In genomic region chr19:57319869-57320179, GRCh38 we compare ENCODE assay signal across 8 cellular contexts. TPM values are rescaled to one million over a fixed set of nuclear protein-coding genes. Genes with fewer than 3 reads are reported as not detected.
DNase-seq lines count a peak whose midpoint lies in the region; ATAC-seq and TF ChIP-seq lines count a peak whose summit lies in the region.

No MANE protein-coding gene starts in this region.

- peak overlapping the region; percentile 95 for H3K27ac Mint-ChIP-seq in dendritic cell treated with granulocyte-macrophage colony-stimulating factor and Interleukin-4, amounts not matched to agents 40 ng/mL and 50 ng/mL, for 4 days
- peak overlapping the region; percentile 82 to 98 (median 96) for H3K27ac Mint-ChIP-seq in naive thymus-derived CD4-positive, alpha-beta T cell

- H3K9ac ChIP-seq in KMS-11: peak overlapping the region; percentile 29; the same call in 1 of the 2 replicates

- peaks cover 15% of the 10 kb centered on the region for H3K9me3 Mint-ChIP-seq in dendritic cell treated with granulocyte-macrophage colony-stimulating factor and Interleukin-4, amounts not matched to agents 40 ng/mL and 50 ng/mL, for 4 days
- H3K9me3 Mint-ChIP-seq in naive thymus-derived CD4-positive, alpha-beta T cell: peaks cover 14 to 91% (median 59%) of the 10 kb centered on the region in 11 donors

- H3K4me3 Mint-ChIP-seq in dendritic cell treated with granulocyte-macrophage colony-stimulating factor and Interleukin-4, amounts not matched to agents 40 ng/mL and 50 ng/mL, for 4 days: peak overlapping the region; percentile 81
- peak overlapping the region; percentile 87 to 98 (median 94) for H3K4me3 Mint-ChIP-seq in naive thymus-derived CD4-positive, alpha-beta T cell

- no peak for TF ChIP-seq CTCF in C4-2B (conservative IDR thresholded peaks at IDR 0.05)
- no peak for TF ChIP-seq CTCF in KMS-11 (conservative IDR thresholded peaks at IDR 0.05; ENCODE audit: low read depth, low read length)

- H3K27me3 ChIP-seq in KMS-11 (ENCODE audit: insufficient read depth, low read depth): no peaks in the 10 kb centered on the region
- H3K27me3 ChIP-seq in naive thymus-derived CD4-positive, alpha-beta T cell (ENCODE audit: control insufficient read depth in 2 of 2, insufficient read depth in 2 of 2, low read length in 2 of 2): peaks cover 0 to 6% of the 10 kb centered on the region in 2 donors

- H3K79me2 ChIP-seq in KMS-11 (ENCODE audit: insufficient read depth, low read depth): no peaks in the 10 kb centered on the region

- peaks cover 39% of the 10 kb centered on the region for H3K27me3 Mint-ChIP-seq in dendritic cell treated with granulocyte-macrophage colony-stimulating factor and Interleukin-4, amounts not matched to agents 40 ng/mL and 50 ng/mL, for 4 days
- peaks cover 23 to 35% (median 30%) of the 10 kb centered on the region in 5 donors for H3K27me3 Mint-ChIP-seq in naive thymus-derived CD4-positive, alpha-beta T cell

- intact Hi-C loops in dendritic cell treated with granulocyte-macrophage colony-stimulating factor and Interleukin-4, amounts not matched to agents 40 ng/mL and 50 ng/mL, for 4 days (cut with micrococcal nuclease): loop anchor here (1.0 to 5.0 kb wide), 3 partner anchors 38 to 69 kb away; partner anchors contain the start of genes TRAPPC2B, ZNF460, ZNF547 and ZNF548
- intact Hi-C loops in naive thymus-derived CD4-positive, alpha-beta T cell (cut with micrococcal nuclease): loop anchor here (1.0 to 2.0 kb wide), 10 partner anchors 31 to 682 kb away; partner anchors contain the start of genes TRAPPC2B (in 2 of the 2), ZNF264 (in 2 of the 2), ZNF304 (in 2 of the 2) and ZNF460 (in 2 of the 2)

- CTCF ChIA-PET in naive thymus-derived CD4-positive, alpha-beta T cell (lab: Charles Lee): no interaction called here

- peaks cover 27% of the 10 kb centered on the region for H3K4me1 Mint-ChIP-seq in dendritic cell treated with granulocyte-macrophage colony-stimulating factor and Interleukin-4, amounts not matched to agents 40 ng/mL and 50 ng/mL, for 4 days (ENCODE audit: low read depth)
- peaks cover 14 to 30% (median 25%) of the 10 kb centered on the region in 7 donors for H3K4me1 Mint-ChIP-seq in naive thymus-derived CD4-positive, alpha-beta T cell

- no peak for DNase-seq in naive thymus-derived CD4-positive, alpha-beta T cell
- DNase-seq in kidney tubule cell (ENCODE audit: low spot score) (no peak), NCI-H1436 treated with DMSO at 0.1 percent for 48 hours (lab: John Stamatoyannopoulos, UW) (no peak), GM03348 (ENCODE audit: low spot score) (no peak)

- no peaks in the 10 kb centered on the region for H3K4me1 ChIP-seq in KMS-11 (ENCODE audit: low read depth, poor library complexity, severe bottlenecking)
- peaks cover 0 to 18% of the 10 kb centered on the region in 2 donors for H3K4me1 ChIP-seq in naive thymus-derived CD4-positive, alpha-beta T cell (ENCODE audit: control insufficient read depth in 2 of 2, insufficient read depth in 2 of 2, low read length in 2 of 2)

- H3K36me3 ChIP-seq in KMS-11 (ENCODE audit: insufficient read depth): no peaks in the 10 kb centered on the region
- H3K36me3 ChIP-seq in naive thymus-derived CD4-positive, alpha-beta T cell (ENCODE audit: control insufficient read depth in 2 of 3, insufficient read depth in 3 of 3, low read length in 3 of 3): peaks cover 2 to 15% (median 15%) of the 10 kb centered on the region in 3 experiments

- peak overlapping the region; percentile 11; the same call in 1 of the 2 replicates for H3K4me2 ChIP-seq in KMS-11

- no peaks in the 10 kb centered on the region for H4K20me1 ChIP-seq in KMS-11 (ENCODE audit: insufficient read depth)

- peaks cover 0 to 45% (median 5%) of the 10 kb centered on the region in 3 experiments for H3K9me3 ChIP-seq in naive thymus-derived CD4-positive, alpha-beta T cell (ENCODE audit: control insufficient read depth in 2 of 3, low read length in 3 of 3)

- peak; percentile 30 for ATAC-seq in naive thymus-derived CD4-positive, alpha-beta T cell
- ATAC-seq in HG03097 (IDR thresholded peaks at IDR 0.05; ENCODE audit: low FRiP score, unreplicated experiment): no peak

- peaks cover 46% of the 10 kb centered on the region for H3K36me3 Mint-ChIP-seq in dendritic cell treated with granulocyte-macrophage colony-stimulating factor and Interleukin-4, amounts not matched to agents 40 ng/mL and 50 ng/mL, for 4 days (ENCODE audit: low read depth)
- H3K36me3 Mint-ChIP-seq in naive thymus-derived CD4-positive, alpha-beta T cell: peaks cover 34 to 61% (median 40%) of the 10 kb centered on the region in 5 donors

- POLR2A ChIA-PET in naive thymus-derived CD4-positive, alpha-beta T cell (lab: Charles Lee): no interaction called here

- peak overlapping the region; percentile 76 for H2AFZ ChIP-seq in KMS-11 (ENCODE audit: low read depth)

- peak overlapping the region; percentile 89 for H3K27ac ChIP-seq in C4-2B
- H3K27ac ChIP-seq in KMS-11: peak overlapping the region; percentile 37; the same call in 1 of the 2 replicates
- H3K27ac ChIP-seq in naive thymus-derived CD4-positive, alpha-beta T cell (ENCODE audit: low read depth, low read length): peak overlapping the region; percentile 83

- no peak overlapping the region for H3K4me3 ChIP-seq in KMS-11 (IDR thresholded peaks at IDR 0.05; ENCODE audit: insufficient read depth, low read depth, low read length)
- peak overlapping the region; percentile 76 for H3K4me3 ChIP-seq in naive thymus-derived CD4-positive, alpha-beta T cell (ENCODE audit: low read length)

RNA-seq across cellular contexts. Expression of gene ZNF543, which starts 0.4 kb away (rescaled TPM):
- 1 to 10 TPM; 3.6 to 9.0 (median 8.0) TPM for total RNA-seq in naive thymus-derived CD4-positive, alpha-beta T cell
- polyA plus RNA-seq in naive thymus-derived CD4-positive, alpha-beta T cell: 1 to 10 TPM; 2.6 to 7.8 TPM

RNA-seq across cellular contexts. Expression of gene ZNF304, which starts 31.2 kb away (rescaled TPM):
- 10 to 100 TPM in 2 of 5 experiments, 1 to 10 TPM in 3; 6.0 to 12.5 (median 9.0) TPM for total RNA-seq in naive thymus-derived CD4-positive, alpha-beta T cell
- 1 to 10 TPM; 3.3 to 4.4 TPM for polyA plus RNA-seq in naive thymus-derived CD4-positive, alpha-beta T cell

RNA-seq across cellular contexts. Expression of gene ZNF460, which starts 39.5 kb away (rescaled TPM):
- total RNA-seq in naive thymus-derived CD4-positive, alpha-beta T cell: 10 to 100 TPM; 44.8 to 82.6 (median 71.1) TPM
- 10 to 100 TPM in 1 of 2 donors, 1 to 10 TPM in 1; 8.1 to 10.2 TPM for polyA plus RNA-seq in naive thymus-derived CD4-positive, alpha-beta T cell

RNA-seq across cellular contexts. Expression of gene TRAPPC2B, which starts 43.5 kb away (rescaled TPM):
- 10 to 100 TPM in 2 of 5 experiments, 1 to 10 TPM in 3; 7.7 to 11.8 (median 9.0) TPM for total RNA-seq in naive thymus-derived CD4-positive, alpha-beta T cell
- 10 to 100 TPM; 17.7 to 18.9 TPM for polyA plus RNA-seq in naive thymus-derived CD4-positive, alpha-beta T cell

RNA-seq across cellular contexts. Expression of gene ZNF547, which starts 43.5 kb away (rescaled TPM):
- total RNA-seq in naive thymus-derived CD4-positive, alpha-beta T cell: 10 to 100 TPM in 1 of 5 experiments, 1 to 10 TPM in 2, under 1 TPM in 2; 0.40 to 10.1 (median 3.6) TPM
- 1 to 10 TPM in 1 of 2 donors, under 1 TPM in 1; 0.50 to 1.7 TPM for polyA plus RNA-seq in naive thymus-derived CD4-positive, alpha-beta T cell

Comparison
In these comparisons a context has a peak if more than half of its experiments do, and no peak if none do; other contexts are left out.
1. H3K27ac ChIP-seq: peak in every context shown above with its lines; median percentile 89 in C4-2B; 83 in naive thymus-derived CD4-positive, alpha-beta T cell; 37 in KMS-11.